In the genomic region with DNA sequence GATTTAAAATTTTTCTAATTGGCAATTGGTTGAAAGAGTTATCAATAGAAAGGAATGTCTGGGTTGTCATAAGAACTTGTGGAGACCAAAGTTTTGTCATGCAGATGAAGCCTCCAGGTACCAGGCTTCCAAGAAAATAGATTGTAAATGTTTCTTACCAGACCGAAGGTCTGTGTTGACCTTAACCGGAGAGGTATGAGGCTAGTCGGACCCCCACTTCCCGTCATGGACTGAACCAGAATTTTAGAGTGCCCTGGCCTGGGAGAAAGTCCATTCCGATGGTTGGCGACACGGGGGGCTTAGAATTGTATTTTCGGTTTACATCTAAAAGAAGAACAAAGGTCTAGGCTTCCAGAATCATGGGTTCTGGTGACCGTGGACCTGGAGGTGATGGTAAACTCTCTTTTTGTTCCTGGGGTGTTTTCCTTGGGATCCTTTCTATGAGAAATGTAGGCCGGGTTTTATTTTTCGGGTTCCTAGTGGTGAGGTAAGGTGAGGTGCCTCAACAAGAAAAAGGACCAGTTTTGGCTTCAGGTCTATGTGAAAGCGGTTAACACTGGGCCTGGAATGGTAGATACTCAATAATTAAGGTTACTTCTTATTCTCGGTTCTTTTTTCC, we compare ENCODE assay signal across 8 cellular contexts. TPM values are rescaled to one million over a fixed set of nuclear protein-coding genes. Genes with fewer than 3 reads are reported as not detected.
DNase-seq lines count a peak whose midpoint lies in the region; ATAC-seq, FAIRE-seq and TF ChIP-seq lines count a peak whose summit lies in the region.

No MANE protein-coding gene starts in this region.

- DNase-seq in Caco-2, result no peak
- DNase-seq in Panc1 (ENCODE audit: low read depth, low spot score), result peak; percentile 42
- no peak for DNase-seq in epithelial cell of proximal tubule (ENCODE audit: low read depth)
- peak in 1 of 6 donors; percentile 9 for DNase-seq in pancreas
- no peak for DNase-seq in 8988T
- no peak for DNase-seq in effector CD8-positive, alpha-beta T cell (lab: John Stamatoyannopoulos, UW)
- no peak for DNase-seq in GOT3 (lab: John Stamatoyannopoulos, UW)
- DNase-seq in DMS 273 treated with DMSO at 0.1 percent for 48 hours (lab: John Stamatoyannopoulos, UW), result no peak

- whole genome bisulfite sequencing in pancreas, 2 donors, result 45 to 53% methylated on average over 13 of the region's 13 CpGs

- H3K4me3 ChIP-seq in Caco-2 (ENCODE audit: low read depth, low read length) (peak overlapping the region; percentile 80), Panc1 (ENCODE audit: low read depth in 2 of 2, low read length in 2 of 2) (peak overlapping the region; percentile 93 to 97), epithelial cell of proximal tubule (ENCODE audit: low read depth, low read length) (peak overlapping the region; percentile 98), pancreas (peak overlapping the region; percentile 78 to 98 (median 86))

- no peak for FAIRE-seq in pancreas (lab: Jason Lieb, UNC)

- H3K27me3 ChIP-seq in Caco-2 (replicated peaks; ENCODE audit: control insufficient read depth, insufficient read depth, low read length) (no peaks in the 10 kb centered on the region), Panc1 (ENCODE audit: control insufficient read depth, insufficient read depth, low read length) (peaks cover 3% of the 10 kb centered on the region; the same call in 1 of the 2 replicates), pancreas (no peaks in the 10 kb centered on the region)

- CTCF ChIA-PET in Caco-2 (lab: Charles Lee) (no interaction called here), Panc1 (lab: Charles Lee) (no interaction called here)

- peak overlapping the region; percentile 93 for H3K4me3 Mint-ChIP-seq in Caco-2 (ENCODE audit: unreplicated experiment)

- H3K36me3 ChIP-seq in Caco-2 (ENCODE audit: control insufficient read depth, insufficient read depth, low read length), result no peaks in the 10 kb centered on the region; the same call in 1 of the 2 replicates
- peaks cover 10% of the 10 kb centered on the region for H3K36me3 ChIP-seq in Panc1 (ENCODE audit: control insufficient read depth, insufficient read depth, low read length)
- H3K36me3 ChIP-seq in pancreas, result no peaks in the 10 kb centered on the region

- H3K9me3 Mint-ChIP-seq in Caco-2 (ENCODE audit: unreplicated experiment), result no peaks in the 10 kb centered on the region

- peak; percentile 35 for ATAC-seq in Panc1
- ATAC-seq in pancreas, result no peak

- H3K9me3 ChIP-seq in Caco-2 (no peaks in the 10 kb centered on the region), Panc1 (ENCODE audit: control insufficient read depth, insufficient read depth, low read depth, low read length) (no peaks in the 10 kb centered on the region), pancreas (no peaks in the 10 kb centered on the region)

- H3K4me1 Mint-ChIP-seq in Caco-2 (ENCODE audit: low read depth, unreplicated experiment), result no peaks in the 10 kb centered on the region

- intact Hi-C loops in Caco-2 (cut with micrococcal nuclease; ENCODE audit: unreplicated experiment) (loop anchor here (5.0 kb wide), 1 partner anchor 140 kb away; no protein-coding TSS in a partner anchor), Panc1 (cut with micrococcal nuclease; ENCODE audit: unreplicated experiment) (no loop called here), pancreas (cut with DNase I) (no loop called here)

- H3K36me3 Mint-ChIP-seq in Caco-2 (ENCODE audit: insufficient read depth, unreplicated experiment), result peaks cover 15% of the 10 kb centered on the region

- H3K4me1 ChIP-seq in Caco-2 (0 out of 2 replicates have a peak, but pooled peaks cover 3% of the 10 kb centered on the region), Panc1 (ENCODE audit: control insufficient read depth, insufficient read depth, low read length) (peaks cover 12% of the 10 kb centered on the region), pancreas (peaks cover 6 to 15% (median 7%) of the 10 kb centered on the region in 3 donors)

- in situ Hi-C loops in Panc1 (cut with HindIII; ENCODE audit: low pct_unique_long_range_greater_than_20kb, low sequenced_read_pairs), result no loop called here

- TF ChIP-seq CTCF in Caco-2 (IDR thresholded peaks at IDR 0.05; ENCODE audit: insufficient read depth in 1 of 2, low read depth in 1 of 2, low read length in 1 of 2, severe bottlenecking in 1 of 2, unreplicated experiment in 1 of 2) (no peak), Panc1 (IDR thresholded peaks at IDR 0.05) (no peak), epithelial cell of proximal tubule (conservative IDR thresholded peaks at IDR 0.05; ENCODE audit: low read depth, low read length) (no peak), pancreas (IDR thresholded peaks at IDR 0.05) (no peak)

- H3K27ac Mint-ChIP-seq in Caco-2 (ENCODE audit: unreplicated experiment), result peak overlapping the region; percentile 94

- H3K27me3 Mint-ChIP-seq in Caco-2 (ENCODE audit: insufficient read depth, unreplicated experiment), result no peaks in the 10 kb centered on the region

- H3K27ac ChIP-seq in Panc1 (ENCODE audit: low read length) (peak overlapping the region; percentile 93), pancreas (peak overlapping the region; percentile 62 to 92 (median 81))

- POLR2A ChIA-PET in Caco-2 (lab: Charles Lee) (no interaction called here), Panc1 (lab: Charles Lee) (no interaction called here)

- BruUV-seq in Caco-2 (replicated peaks; lab: Mats Ljungman, UMichigan) (no TSS peak), Panc1 (replicated peaks; lab: Mats Ljungman, UMichigan) (no TSS peak)

RNA-seq across cellular contexts. Expression of a gene that starts 0.4 kb away (rescaled TPM):
- total RNA-seq in Caco-2 (2022), result 23.4 and 24.9 TPM in 2 replicates
- total RNA-seq in Panc1 (2021; ENCODE audit: unreplicated experiment), result 76.0 TPM
- 19.0 TPM for polyA plus RNA-seq in Panc1 (2012; ENCODE audit: insufficient read length)
- 37.6 and 38.6 TPM in 2 replicates for total RNA-seq in epithelial cell of proximal tubule
- total RNA-seq in pancreas, result 10 to 100 TPM in 4 of 6 donors, 1 to 10 TPM in 2; 8.5 to 19.0 (median 11.9) TPM
- 1 to 10 TPM; 4.3 to 9.1 TPM for polyA plus RNA-seq in pancreas
